8 cellular contexts compared by ENCODE assay signal in the genomic region with DNA sequence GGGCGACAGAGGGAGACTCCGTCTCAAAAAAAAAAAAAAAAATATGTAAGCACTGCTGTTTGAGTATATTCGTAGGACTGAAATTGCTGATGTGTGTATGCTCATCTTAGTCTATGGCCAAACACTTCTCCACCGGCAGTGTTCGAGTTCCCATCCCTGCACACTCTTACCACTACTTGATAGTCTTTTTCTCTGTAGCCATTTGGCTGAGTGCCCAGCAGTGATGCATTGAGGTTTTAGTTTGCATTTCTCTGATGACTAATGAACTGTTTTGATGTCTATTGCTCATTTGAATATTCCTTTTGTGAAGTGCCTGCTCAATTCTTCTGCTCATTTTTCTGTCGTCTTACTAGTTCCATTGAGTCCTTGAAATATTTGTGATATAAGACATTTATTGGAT. TPM values are rescaled to one million over a fixed set of nuclear protein-coding genes. Genes with fewer than 3 reads are reported as not detected.
DNase-seq lines count a peak whose midpoint lies in the region; ATAC-seq and TF ChIP-seq lines count a peak whose summit lies in the region.

No MANE protein-coding gene starts in this region.

- intact Hi-C loops in activated CD4-positive, alpha-beta T cell treated with anti-CD3 and anti-CD28 coated beads, Interleukin-2, amount 10 ng/mL, durations not matched to agents 24 days and 14 days (cut with micrococcal nuclease): no loop called here
- intact Hi-C loops in dendritic cell treated with granulocyte-macrophage colony-stimulating factor and Interleukin-4, amounts not matched to agents 40 ng/mL and 50 ng/mL, for 4 days (cut with micrococcal nuclease): loop anchor here (5.0 kb wide), 1 partner anchor 73 kb away; the partner anchor contains the start of genes FAM118B and RPUSD4
- intact Hi-C loops in sigmoid colon (cut with DNase I): no loop called here

- DNase-seq in NCI-H1417 (lab: John Stamatoyannopoulos, UW): peak; percentile 30 to 72 (median 64)
- DNase-seq in NCI-H1417 treated with DMSO at 0.1 percent for 48 hours (lab: John Stamatoyannopoulos, UW): no peak
- DNase-seq in NCI-H2107 treated with DMSO at 0.1 percent for 48 hours (lab: John Stamatoyannopoulos, UW; ENCODE audit: unreplicated experiment): peak; percentile 41
- DNase-seq in activated CD4-positive, alpha-beta T cell treated with anti-CD3 and anti-CD28 coated beads, Interleukin-2, amount 10 ng/mL, durations not matched to agents 24 days and 14 days: peak; percentile 79
- DNase-seq in sigmoid colon: peak; percentile 78
- DNase-seq in GF-D8 (lab: John Stamatoyannopoulos, UW): no peak

- no peak for TF ChIP-seq POLR2A in sigmoid colon (IDR thresholded peaks at IDR 0.05)

- no peak overlapping the region for H3K27ac ChIP-seq in sigmoid colon

- peaks cover 0 to 29% (median 17%) of the 10 kb centered on the region in 4 donors for H3K4me1 ChIP-seq in sigmoid colon

- TF ChIP-seq EP300 in sigmoid colon (IDR thresholded peaks at IDR 0.05): no peak

- WGBS in sigmoid colon, 2 donors: 61 to 74% methylated on average over 6 of the region's 6 CpGs

- TF ChIP-seq CTCF in sigmoid colon (IDR thresholded peaks at IDR 0.05): no peak

- H3K36me3 Mint-ChIP-seq in activated CD4-positive, alpha-beta T cell treated with anti-CD3 and anti-CD28 coated beads, Interleukin-2, amount 10 ng/mL, durations not matched to agents 24 days and 14 days (ENCODE audit: low read depth): peaks cover 16% of the 10 kb centered on the region
- peaks cover 29% of the 10 kb centered on the region for H3K36me3 Mint-ChIP-seq in dendritic cell treated with granulocyte-macrophage colony-stimulating factor and Interleukin-4, amounts not matched to agents 40 ng/mL and 50 ng/mL, for 4 days (ENCODE audit: low read depth)

- peak overlapping the region; percentile 72 for H3K4me3 Mint-ChIP-seq in activated CD4-positive, alpha-beta T cell treated with anti-CD3 and anti-CD28 coated beads, Interleukin-2, amount 10 ng/mL, durations not matched to agents 24 days and 14 days
- peak overlapping the region; percentile 2 for H3K4me3 Mint-ChIP-seq in dendritic cell treated with granulocyte-macrophage colony-stimulating factor and Interleukin-4, amounts not matched to agents 40 ng/mL and 50 ng/mL, for 4 days

- peaks cover 0 to 29% (median 2%) of the 10 kb centered on the region in 4 donors for H3K36me3 ChIP-seq in sigmoid colon

- no peaks in the 10 kb centered on the region for H3K27me3 ChIP-seq in sigmoid colon

- peak overlapping the region; percentile 51 for H3K27ac Mint-ChIP-seq in activated CD4-positive, alpha-beta T cell treated with anti-CD3 and anti-CD28 coated beads, Interleukin-2, amount 10 ng/mL, durations not matched to agents 24 days and 14 days
- no peak overlapping the region for H3K27ac Mint-ChIP-seq in dendritic cell treated with granulocyte-macrophage colony-stimulating factor and Interleukin-4, amounts not matched to agents 40 ng/mL and 50 ng/mL, for 4 days

- H3K27me3 Mint-ChIP-seq in activated CD4-positive, alpha-beta T cell treated with anti-CD3 and anti-CD28 coated beads, Interleukin-2, amount 10 ng/mL, durations not matched to agents 24 days and 14 days: no peaks in the 10 kb centered on the region
- H3K27me3 Mint-ChIP-seq in dendritic cell treated with granulocyte-macrophage colony-stimulating factor and Interleukin-4, amounts not matched to agents 40 ng/mL and 50 ng/mL, for 4 days: no peaks in the 10 kb centered on the region

- H3K9me3 ChIP-seq in sigmoid colon: no peaks in the 10 kb centered on the region

- no peaks in the 10 kb centered on the region for H3K9me3 Mint-ChIP-seq in activated CD4-positive, alpha-beta T cell treated with anti-CD3 and anti-CD28 coated beads, Interleukin-2, amount 10 ng/mL, durations not matched to agents 24 days and 14 days
- no peaks in the 10 kb centered on the region for H3K9me3 Mint-ChIP-seq in dendritic cell treated with granulocyte-macrophage colony-stimulating factor and Interleukin-4, amounts not matched to agents 40 ng/mL and 50 ng/mL, for 4 days

- H3K4me3 ChIP-seq in sigmoid colon: no peak overlapping the region

- peaks cover 30% of the 10 kb centered on the region for H3K4me1 Mint-ChIP-seq in activated CD4-positive, alpha-beta T cell treated with anti-CD3 and anti-CD28 coated beads, Interleukin-2, amount 10 ng/mL, durations not matched to agents 24 days and 14 days
- peaks cover 47% of the 10 kb centered on the region for H3K4me1 Mint-ChIP-seq in dendritic cell treated with granulocyte-macrophage colony-stimulating factor and Interleukin-4, amounts not matched to agents 40 ng/mL and 50 ng/mL, for 4 days (ENCODE audit: low read depth)

- peak; percentile 68 for ATAC-seq in HG02763 (IDR thresholded peaks at IDR 0.05; ENCODE audit: unreplicated experiment)

RNA-seq across cellular contexts. Expression of gene TIRAP, which starts 1.9 kb away (rescaled TPM):
- 11.4 and 12.0 TPM in 2 replicates for total RNA-seq in activated CD4-positive, alpha-beta T cell treated with anti-CD3 and anti-CD28 coated beads, Interleukin-2, amount 10 ng/mL, durations not matched to agents 24 days and 14 days
- total RNA-seq in sigmoid colon: 10 to 100 TPM in 1 of 4 donors, 1 to 10 TPM in 3; 6.9 to 11.5 (median 8.1) TPM
- 10 to 100 TPM in 2 of 3 donors, 1 to 10 TPM in 1; 4.2 to 11.4 (median 10.9) TPM for polyA plus RNA-seq in sigmoid colon

RNA-seq across cellular contexts. Expression of gene FOXRED1, which starts 15.9 kb away (rescaled TPM):
- total RNA-seq in activated CD4-positive, alpha-beta T cell treated with anti-CD3 and anti-CD28 coated beads, Interleukin-2, amount 10 ng/mL, durations not matched to agents 24 days and 14 days: 57.8 and 59.2 TPM in 2 replicates
- 10 to 100 TPM; 14.5 to 46.0 (median 15.3) TPM for total RNA-seq in sigmoid colon
- polyA plus RNA-seq in sigmoid colon: 10 to 100 TPM; 10.8 to 36.5 (median 24.7) TPM

RNA-seq across cellular contexts. Expression of gene SRPRA, which starts 16.1 kb away (rescaled TPM):
- total RNA-seq in activated CD4-positive, alpha-beta T cell treated with anti-CD3 and anti-CD28 coated beads, Interleukin-2, amount 10 ng/mL, durations not matched to agents 24 days and 14 days: 180 and 191 TPM in 2 replicates
- 10 to 100 TPM; 51.0 to 66.5 (median 57.2) TPM for total RNA-seq in sigmoid colon
- 10 to 100 TPM in 2 of 3 donors, 1 to 10 TPM in 1; 7.8 to 62.1 (median 15.7) TPM for polyA plus RNA-seq in sigmoid colon

RNA-seq across cellular contexts. Expression of gene DCPS, which starts 19.0 kb away (rescaled TPM):
- 36.0 and 40.2 TPM in 2 replicates for total RNA-seq in activated CD4-positive, alpha-beta T cell treated with anti-CD3 and anti-CD28 coated beads, Interleukin-2, amount 10 ng/mL, durations not matched to agents 24 days and 14 days
- 1 to 10 TPM; 7.6 to 10.0 (median 9.3) TPM for total RNA-seq in sigmoid colon
- 10 to 100 TPM in 2 of 3 donors, 1 to 10 TPM in 1; 9.0 to 30.0 (median 15.0) TPM for polyA plus RNA-seq in sigmoid colon

Comparison
In these comparisons a context has a peak if more than half of its experiments do, and no peak if none do; other contexts are left out.
1. DNase-seq: peak in NCI-H1417 (3 of 3), NCI-H2107 treated with DMSO at 0.1 percent for 48 hours (single experiment), activated CD4-positive, alpha-beta T cell treated with anti-CD3 and anti-CD28 coated beads, Interleukin-2, amount 10 ng/mL, durations not matched to agents 24 days and 14 days (single experiment) and sigmoid colon (single experiment); none in NCI-H1417 treated with DMSO at 0.1 percent for 48 hours (single experiment) and GF-D8 (single experiment).